ENCODE assay signal across 19 cellular contexts in genomic region chr18:76455015-76455676, GRCh38. TPM values are rescaled to one million over a fixed set of nuclear protein-coding genes. Genes with fewer than 3 reads are reported as not detected.
DNase-seq lines count a peak whose midpoint lies in the region; ATAC-seq and TF ChIP-seq lines count a peak whose summit lies in the region.
"Had no signal": no experiment of that assay in that cellular context is flagged by ENCODE, and none has a peak within 500 bp of the region (broad histone marks: within the 10 kb centered on the region; RNA-seq: fewer than 3 reads in every experiment).

No MANE protein-coding gene starts in this region.

- H3K9ac ChIP-seq in endodermal cell (ENCODE audit: extremely low read depth, low read length, poor library complexity, severe bottlenecking): no peak overlapping the region

- peak overlapping the region; percentile 59 for H3K27ac ChIP-seq in endodermal cell (ENCODE audit: low read depth, low read length)
- H3K27ac ChIP-seq: left ventricle myocardium inferior, RWPE1, upper lobe of right lung had no signal

- no peaks in the 10 kb centered on the region for H3K9me3 Mint-ChIP-seq in activated T-cell treated with anti-CD3 and anti-CD28 coated beads, Interleukin-2, amount 50 U/mL, for 24 hours
- H3K9me3 Mint-ChIP-seq in endodermal cell (no peaks in the 10 kb centered on the region), neural crest cell (no peaks in the 10 kb centered on the region), type B pancreatic cell (no peaks in the 10 kb centered on the region)
- H3K9me3 Mint-ChIP-seq: CD8-positive, alpha-beta memory T cell; stimulated activated naive B cell treated with anti-CD40 and anti-IgM and Interleukin-4, amounts not matched to agents 10 μg/mL and 1 μg/mL and 100 μg/mL, for 72 hours had no signal

- no peak for TF ChIP-seq CTCF in endodermal cell (conservative IDR thresholded peaks at IDR 0.05)
- no peak for TF ChIP-seq CTCF in neural crest cell (conservative IDR thresholded peaks at IDR 0.05)
- TF ChIP-seq CTCF in type B pancreatic cell (conservative IDR thresholded peaks at IDR 0.05): no peak

- H3K27ac Mint-ChIP-seq in activated T-cell treated with anti-CD3 and anti-CD28 coated beads, Interleukin-2, amount 50 U/mL, for 24 hours: no peak overlapping the region
- H3K27ac Mint-ChIP-seq in endodermal cell: peak overlapping the region; percentile 7
- no peak overlapping the region for H3K27ac Mint-ChIP-seq in neural crest cell (ENCODE audit: unreplicated experiment)
- peak overlapping the region; percentile 69 for H3K27ac Mint-ChIP-seq in type B pancreatic cell
- H3K27ac Mint-ChIP-seq: stimulated activated naive B cell treated with anti-CD40 and anti-IgM and Interleukin-4, amounts not matched to agents 10 μg/mL and 1 μg/mL and 100 μg/mL, for 72 hours had no signal

- peaks cover 5% of the 10 kb centered on the region for H3K27me3 Mint-ChIP-seq in activated T-cell treated with anti-CD3 and anti-CD28 coated beads, Interleukin-2, amount 50 U/mL, for 24 hours
- H3K27me3 Mint-ChIP-seq in endodermal cell (ENCODE audit: insufficient read depth) (peaks cover 6% of the 10 kb centered on the region), neural crest cell (ENCODE audit: low read depth) (no peaks in the 10 kb centered on the region), type B pancreatic cell (no peaks in the 10 kb centered on the region)
- H3K27me3 Mint-ChIP-seq: stimulated activated naive B cell treated with anti-CD40 and anti-IgM and Interleukin-4, amounts not matched to agents 10 μg/mL and 1 μg/mL and 100 μg/mL, for 72 hours had no signal

- H3K4me3 ChIP-seq in endodermal cell (ENCODE audit: low read length): no peak overlapping the region
- H3K4me3 ChIP-seq: left ventricle myocardium inferior, upper lobe of right lung had no signal

- H3K36me3 ChIP-seq in endodermal cell (ENCODE audit: control insufficient read depth, insufficient read depth, low read length): peaks cover 6% of the 10 kb centered on the region
- H3K36me3 ChIP-seq: upper lobe of right lung had no signal

- H3K9me3 ChIP-seq in endodermal cell (ENCODE audit: control insufficient read depth, low read length): no peaks in the 10 kb centered on the region
- H3K9me3 ChIP-seq: left ventricle myocardium inferior, upper lobe of right lung had no signal

- peaks cover 5% of the 10 kb centered on the region for H3K36me3 Mint-ChIP-seq in activated T-cell treated with anti-CD3 and anti-CD28 coated beads, Interleukin-2, amount 50 U/mL, for 24 hours (ENCODE audit: low read depth)
- peaks cover 13% of the 10 kb centered on the region for H3K36me3 Mint-ChIP-seq in endodermal cell (ENCODE audit: low read depth)
- peaks cover 5% of the 10 kb centered on the region for H3K36me3 Mint-ChIP-seq in neural crest cell (ENCODE audit: low read depth)
- peaks cover 5% of the 10 kb centered on the region for H3K36me3 Mint-ChIP-seq in type B pancreatic cell

- H3K4me1 ChIP-seq in endodermal cell (ENCODE audit: control insufficient read depth, insufficient read depth, low read length): peaks cover 41% of the 10 kb centered on the region

- H3K4me1 Mint-ChIP-seq in activated T-cell treated with anti-CD3 and anti-CD28 coated beads, Interleukin-2, amount 50 U/mL, for 24 hours (ENCODE audit: low read depth): peaks cover 69% of the 10 kb centered on the region
- H3K4me1 Mint-ChIP-seq in endodermal cell: peaks cover 83% of the 10 kb centered on the region
- peaks cover 76% of the 10 kb centered on the region for H3K4me1 Mint-ChIP-seq in neural crest cell
- peaks cover 73% of the 10 kb centered on the region for H3K4me1 Mint-ChIP-seq in type B pancreatic cell (ENCODE audit: unreplicated experiment)

- ATAC-seq in SK-N-SH treated with all-trans-retinoic acid at 6 μM for 48 hours (no peak), HG03095 (IDR thresholded peaks at IDR 0.05; ENCODE audit: unreplicated experiment) (no peak), HG02938 (IDR thresholded peaks at IDR 0.05; ENCODE audit: unreplicated experiment) (no peak)
- ATAC-seq: stimulated activated naive B cell treated with anti-CD40 and anti-IgM and Interleukin-4, amounts not matched to agents 10 μg/mL and 1 μg/mL and 100 μg/mL, for 72 hours; upper lobe of right lung had no signal

- DNase-seq in activated T-cell treated with anti-CD3 and anti-CD28 coated beads, Interleukin-2, amount 50 U/mL, for 24 hours: peak; percentile 22
- no peak for DNase-seq in activated T-cell treated with anti-CD3 and anti-CD28 coated beads, Interleukin-2, amount 50 U/mL, for 1 hour
- DNase-seq in endodermal cell (peak; percentile 46), neural crest cell (ENCODE audit: low read depth, low spot score) (no peak), type B pancreatic cell (ENCODE audit: extremely low spot score, unreplicated experiment) (no peak)
- DNase-seq: activated gamma-delta T cell; amniotic stem cell; CD8-positive, alpha-beta memory T cell; cerebellar nuclear complex; H7; left ventricle myocardium inferior; NCI-H2227 treated with DMSO at 0.1 percent for 48 hours; stimulated activated CD4-positive, alpha-beta T cell treated with anti-CD3 and anti-CD28 coated beads, Interleukin-12 subunit alpha, Interleukin-12 subunit beta, amount 100 ng/mL, for 4 hours; stimulated activated naive B cell treated with anti-CD40 and anti-IgM and Interleukin-4, amounts not matched to agents 10 μg/mL and 1 μg/mL and 100 μg/mL, for 72 hours; upper lobe of right lung had no signal

- no peak overlapping the region for H3K4me3 Mint-ChIP-seq in activated T-cell treated with anti-CD3 and anti-CD28 coated beads, Interleukin-2, amount 50 U/mL, for 24 hours
- H3K4me3 Mint-ChIP-seq in endodermal cell (no peak overlapping the region), neural crest cell (peak overlapping the region; percentile 5), type B pancreatic cell (peak overlapping the region; percentile 51)
- H3K4me3 Mint-ChIP-seq: CD8-positive, alpha-beta memory T cell; stimulated activated naive B cell treated with anti-CD40 and anti-IgM and Interleukin-4, amounts not matched to agents 10 μg/mL and 1 μg/mL and 100 μg/mL, for 72 hours had no signal

- WGBS in endodermal cell (ENCODE audit: insufficient coverage in 1 of 2, insufficient read length in 1 of 2), 2 experiments: 86 to 93% methylated on average over 4 to 7 of the region's 7 CpGs

- H3K27me3 ChIP-seq in endodermal cell (ENCODE audit: control insufficient read depth, insufficient read depth, low read length, poor library complexity, severe bottlenecking): no peaks in the 10 kb centered on the region
- H3K27me3 ChIP-seq: upper lobe of right lung had no signal

TF ChIP-seq in SK-N-SH treated with all-trans-retinoic acid at 6 μM for 48 hours, 23 proteins besides CTCF, POLR2A, EP300 and RAD21 (continues in another document):
- TF ChIP-seq GLIS3 (CRISPR knock-in tag; IDR thresholded peaks at IDR 0.05) (no peak), ZNF565 (CRISPR knock-in tag; conservative IDR thresholded peaks at IDR 0.05; ENCODE audit: low read depth) (no peak), PATZ1 (CRISPR knock-in tag; IDR thresholded peaks at IDR 0.05; ENCODE audit: borderline replicate concordance) (no peak), CSDC2 (CRISPR knock-in tag; IDR thresholded peaks at IDR 0.05) (no peak), ISL1 (CRISPR knock-in tag; IDR thresholded peaks at IDR 0.05) (no peak), OSR1 (CRISPR knock-in tag; IDR thresholded peaks at IDR 0.05) (no peak), ZNF70 (CRISPR knock-in tag; IDR thresholded peaks at IDR 0.05) (no peak), CSRNP3 (CRISPR knock-in tag; IDR thresholded peaks at IDR 0.05) (no peak), BACH2 (CRISPR knock-in tag; IDR thresholded peaks at IDR 0.05; ENCODE audit: borderline replicate concordance) (no peak), CREB5 (CRISPR knock-in tag; IDR thresholded peaks at IDR 0.05; ENCODE audit: low read depth) (no peak)

RNA-seq across cellular contexts. Expression of gene ZNF516, which starts 39.9 kb away (rescaled TPM):
- total RNA-seq in endodermal cell: 10 to 100 TPM; 60.2 to 77.9 TPM
- 61.3 TPM for polyA plus RNA-seq in endodermal cell (2013, experiment 1 of 2)
- polyA plus RNA-seq in endodermal cell (2013, experiment 2 of 2): 59.9 TPM
- total RNA-seq in neural crest cell: 90.7 and 91.2 TPM in 2 replicates
- total RNA-seq in type B pancreatic cell (ENCODE audit: low replicate concordance): 34.1 and 71.2 TPM in 2 replicates

Comparison
In these comparisons a context has a peak if more than half of its experiments do, and no peak if none do; other contexts are left out.
1. DNase-seq: peak in activated T-cell treated with anti-CD3 and anti-CD28 coated beads, Interleukin-2, amount 50 U/mL, for 24 hours (single experiment) and endodermal cell (single experiment); none in activated T-cell treated with anti-CD3 and anti-CD28 coated beads, Interleukin-2, amount 50 U/mL, for 1 hour (single experiment), neural crest cell (single experiment) and type B pancreatic cell (single experiment).
2. H3K27ac Mint-ChIP-seq: peak in endodermal cell (single experiment) and type B pancreatic cell (single experiment); none in activated T-cell treated with anti-CD3 and anti-CD28 coated beads, Interleukin-2, amount 50 U/mL, for 24 hours (single experiment) and neural crest cell (single experiment).
3. H3K4me3 Mint-ChIP-seq: peak in neural crest cell (single experiment) and type B pancreatic cell (single experiment); none in activated T-cell treated with anti-CD3 and anti-CD28 coated beads, Interleukin-2, amount 50 U/mL, for 24 hours (single experiment) and endodermal cell (single experiment).